ENCODE assay signal across 33 cellular contexts in genomic region chr17:49203796-49204195, GRCh38. TPM values are rescaled to one million over a fixed set of nuclear protein-coding genes. Genes with fewer than 3 reads are reported as not detected.
"Had no signal": no experiment of that assay in that cellular context is flagged by ENCODE, and none has a peak within 500 bp of the region (broad histone marks: within the 10 kb centered on the region; RNA-seq: fewer than 3 reads in every experiment).

No MANE protein-coding gene starts in this region.

- ATAC-seq: activated CD4-positive, CD25-positive, alpha-beta regulatory T cell treated with anti-CD3 and anti-CD28 coated beads, Interleukin-2, amount 50 U/mL, for 24 hours; activated naive CD4-positive, alpha-beta T cell treated with anti-CD3 and anti-CD28 coated beads, Interleukin-2, amount 50 U/mL, for 72 hours; activated T-cell treated with anti-CD3 and anti-CD28 coated beads, Interleukin-2, amount 50 U/mL, for 72 hours; effector memory CD8-positive, alpha-beta T cell; foreskin keratinocyte; gastrocnemius medialis; heart left ventricle had no signal

- H3K27ac ChIP-seq: ascending aorta, breast epithelium, cardiac muscle cell, coronary artery, esophagus muscularis mucosa, foreskin keratinocyte, gastrocnemius medialis, heart left ventricle, WERI-Rb-1 had no signal

- H3K36me3 ChIP-seq: ascending aorta, breast epithelium, cardiac muscle cell, esophagus muscularis mucosa, gastrocnemius medialis, heart left ventricle had no signal

- H3K4me1 Mint-ChIP-seq: brain had no signal

- H3K4me1 ChIP-seq: ascending aorta, breast epithelium, foreskin keratinocyte, gastrocnemius medialis had no signal

- H3K4me3 ChIP-seq: ascending aorta, breast epithelium, cardiac muscle cell, coronary artery, esophagus muscularis mucosa, gastrocnemius medialis, heart left ventricle had no signal

- H3K9me3 ChIP-seq: ascending aorta, breast epithelium, esophagus muscularis mucosa, gastrocnemius medialis, heart left ventricle had no signal

- H3K4me3 Mint-ChIP-seq: activated B cell treated with CpG ODN at 0.5 μM for 24 hours; activated CD4-positive, alpha-beta memory T cell treated with anti-CD3 and anti-CD28 coated beads, Interleukin-2, amount 10 ng/mL, durations not matched to agents 7 days and 5 days; activated CD4-positive, alpha-beta T cell treated with anti-CD3 and anti-CD28 coated beads, Interleukin-2, amount 10 ng/mL, durations not matched to agents 24 days and 14 days; activated naive CD4-positive, alpha-beta T cell treated with anti-CD3 and anti-CD28 coated beads, Interleukin-2, amount 10 ng/mL, durations not matched to agents 7 days and 5 days; activated naive CD8-positive, alpha-beta T cell treated with anti-CD3 and anti-CD28 coated beads, Interleukin-2, amount 10 ng/mL, durations not matched to agents 7 days and 5 days; activated T-cell treated with anti-CD3 and anti-CD28 coated beads, Interleukin-2, amount 50 U/mL, for 24 hours; activated T-cell treated with anti-CD3 and anti-CD28 coated beads, Interleukin-2, amount 50 U/mL, for 72 hours; brain; effector memory CD8-positive, alpha-beta T cell; T-helper 2 cell treated with Interferon-gamma antibody and Interleukin-4, amounts not matched to agents 5 μg/mL and 100 μg/mL, for 36 hours had no signal

- H3K27me3 ChIP-seq: ascending aorta, heart left ventricle had no signal

- H3K27ac Mint-ChIP-seq: activated B cell treated with CpG ODN at 0.5 μM for 24 hours; activated CD4-positive, alpha-beta memory T cell treated with anti-CD3 and anti-CD28 coated beads, Interleukin-2, amount 10 ng/mL, durations not matched to agents 7 days and 5 days; activated CD4-positive, alpha-beta T cell treated with anti-CD3 and anti-CD28 coated beads, Interleukin-2, amount 10 ng/mL, durations not matched to agents 24 days and 14 days; activated naive CD4-positive, alpha-beta T cell treated with anti-CD3 and anti-CD28 coated beads, Interleukin-2, amount 10 ng/mL, durations not matched to agents 7 days and 5 days; activated naive CD4-positive, alpha-beta T cell treated with anti-CD3 and anti-CD28 coated beads, Interleukin-2, amount 50 U/mL, for 72 hours; activated naive CD8-positive, alpha-beta T cell treated with anti-CD3 and anti-CD28 coated beads, Interleukin-2, amount 10 ng/mL, durations not matched to agents 7 days and 5 days; activated T-cell treated with anti-CD3 and anti-CD28 coated beads, Interleukin-2, amount 50 U/mL, for 24 hours; activated T-cell treated with anti-CD3 and anti-CD28 coated beads, Interleukin-2, amount 50 U/mL, for 72 hours; brain; T-helper 2 cell treated with Interferon-gamma antibody and Interleukin-4, amounts not matched to agents 5 μg/mL and 100 μg/mL, for 36 hours had no signal

- H3K36me3 Mint-ChIP-seq: activated naive CD4-positive, alpha-beta T cell treated with anti-CD3 and anti-CD28 coated beads, Interleukin-2, amount 10 ng/mL, durations not matched to agents 7 days and 5 days; brain had no signal

- H3K27me3 Mint-ChIP-seq: activated B cell treated with CpG ODN at 0.5 μM for 24 hours; activated CD4-positive, alpha-beta T cell treated with anti-CD3 and anti-CD28 coated beads, Interleukin-2, amount 10 ng/mL, durations not matched to agents 24 days and 14 days; activated naive CD8-positive, alpha-beta T cell treated with anti-CD3 and anti-CD28 coated beads, Interleukin-2, amount 10 ng/mL, durations not matched to agents 7 days and 5 days; activated T-cell treated with anti-CD3 and anti-CD28 coated beads, Interleukin-2, amount 50 U/mL, for 24 hours; effector memory CD8-positive, alpha-beta T cell had no signal

- H3K9me3 Mint-ChIP-seq: activated B cell treated with CpG ODN at 0.5 μM for 24 hours; activated CD4-positive, alpha-beta memory T cell treated with anti-CD3 and anti-CD28 coated beads, Interleukin-2, amount 10 ng/mL, durations not matched to agents 7 days and 5 days; activated CD4-positive, alpha-beta T cell treated with anti-CD3 and anti-CD28 coated beads, Interleukin-2, amount 10 ng/mL, durations not matched to agents 24 days and 14 days; activated naive CD4-positive, alpha-beta T cell treated with anti-CD3 and anti-CD28 coated beads, Interleukin-2, amount 10 ng/mL, durations not matched to agents 7 days and 5 days; activated naive CD4-positive, alpha-beta T cell treated with anti-CD3 and anti-CD28 coated beads, Interleukin-2, amount 50 U/mL, for 72 hours; activated naive CD8-positive, alpha-beta T cell treated with anti-CD3 and anti-CD28 coated beads, Interleukin-2, amount 10 ng/mL, durations not matched to agents 7 days and 5 days; activated T-cell treated with anti-CD3 and anti-CD28 coated beads, Interleukin-2, amount 50 U/mL, for 24 hours; activated T-cell treated with anti-CD3 and anti-CD28 coated beads, Interleukin-2, amount 50 U/mL, for 72 hours; brain; effector memory CD8-positive, alpha-beta T cell; T-helper 2 cell treated with Interferon-gamma antibody and Interleukin-4, amounts not matched to agents 5 μg/mL and 100 μg/mL, for 36 hours had no signal

- DNase-seq: activated B cell treated with CpG ODN at 0.5 μM for 24 hours; activated CD4-positive, alpha-beta memory T cell treated with anti-CD3 and anti-CD28 coated beads, Interleukin-2, amount 10 ng/mL, durations not matched to agents 7 days and 5 days; activated CD4-positive, alpha-beta T cell treated with anti-CD3 and anti-CD28 coated beads, Interleukin-2, amount 10 ng/mL, durations not matched to agents 24 days and 14 days; activated CD4-positive, alpha-beta T cell treated with anti-CD3 and anti-CD28 coated beads, Interleukin-2, amount 50 U/mL, for 4 hours; activated CD8-positive, alpha-beta memory T cell treated with anti-CD3 and anti-CD28 coated beads, Interleukin-2, amount 50 U/mL, for 48 hours; activated gamma-delta T cell; activated naive CD4-positive, alpha-beta T cell; activated naive CD4-positive, alpha-beta T cell treated with anti-CD3 and anti-CD28 coated beads, Interleukin-2, amount 10 ng/mL, durations not matched to agents 7 days and 5 days; activated naive CD8-positive, alpha-beta T cell treated with anti-CD3 and anti-CD28 coated beads, Interleukin-2, amount 10 ng/mL, durations not matched to agents 7 days and 5 days; activated T-cell treated with anti-CD3 and anti-CD28 coated beads for 4 hours; activated T-cell treated with anti-CD3 and anti-CD28 coated beads, Interleukin-2, amount 50 U/mL, for 24 hours; activated T-cell treated with anti-CD3 and anti-CD28 coated beads, Interleukin-2, amount 50 U/mL, for 72 hours; central memory CD4-positive, alpha-beta T cell; dermis blood vessel endothelial cell; effector CD4-positive, alpha-beta T cell; effector memory CD8-positive, alpha-beta T cell; foreskin keratinocyte; gastrocnemius medialis; glutamatergic neuron; heart left ventricle; T1000; WERI-Rb-1 had no signal

RNA-seq across cellular contexts. Expression of gene GNGT2, which starts 6.6 kb away (rescaled TPM):
- total RNA-seq: ascending aorta, cardiac muscle cell, cerebellum, foreskin keratinocyte, gastrocnemius medialis had no signal
- polyA plus RNA-seq: cardiac muscle cell, foreskin keratinocyte had no signal

RNA-seq across cellular contexts. Expression of gene ABI3, which starts 6.7 kb away (rescaled TPM):
- total RNA-seq: foreskin keratinocyte had no signal
- polyA plus RNA-seq: cardiac muscle cell, foreskin keratinocyte had no signal

RNA-seq across cellular contexts. Expression of gene PHOSPHO1, which starts 26.8 kb away (rescaled TPM):
- total RNA-seq: activated B cell treated with CpG ODN at 0.5 μM for 24 hours; activated CD4-positive, alpha-beta memory T cell treated with anti-CD3 and anti-CD28 coated beads, Interleukin-2, amount 10 ng/mL, durations not matched to agents 7 days and 5 days; activated CD4-positive, alpha-beta T cell treated with anti-CD3 and anti-CD28 coated beads, Interleukin-2, amount 10 ng/mL, durations not matched to agents 24 days and 14 days; activated naive CD4-positive, alpha-beta T cell treated with anti-CD3 and anti-CD28 coated beads, Interleukin-2, amount 50 U/mL, for 72 hours; activated naive CD8-positive, alpha-beta T cell treated with anti-CD3 and anti-CD28 coated beads, Interleukin-2, amount 10 ng/mL, durations not matched to agents 7 days and 5 days; ascending aorta; cardiac muscle cell; dermis blood vessel endothelial cell; T-helper 1 cell treated with Interleukin-12 subunit alpha and Interleukin-12 subunit beta and Interleukin-4 antibody, amounts not matched to agents 30 ng/mL and 1 ng/mL, for 36 hours had no signal
- polyA plus RNA-seq: cardiac muscle cell had no signal
